Comparison of ENCODE assay signal across 1 cellular context in genomic region chr10:72523932-72524396, GRCh38.
TF ChIP-seq lines count a peak whose summit lies in the region.

No MANE protein-coding gene starts in this region.

TF ChIP-seq in HepG2, 621 proteins besides CTCF, POLR2A, EP300 and RAD21 (continued from another document and continues in another):
- no peak for TF ChIP-seq ZNF142 (CRISPR knock-in tag; IDR thresholded peaks at IDR 0.05)
- TF ChIP-seq ZNF468 (CRISPR knock-in tag; IDR thresholded peaks at IDR 0.05), result no peak
- TF ChIP-seq BRD4 (CRISPR knock-in tag; IDR thresholded peaks at IDR 0.05), result 0 out of 2 replicates have a peak, but pooled peaks have one; percentile 22
- no peak for TF ChIP-seq IKZF1 (IDR thresholded peaks at IDR 0.05)
- TF ChIP-seq USF2 (IDR thresholded peaks at IDR 0.05; ENCODE audit: low read depth, low read length), result no peak
- TF ChIP-seq USF2 (CRISPR knock-in tag; IDR thresholded peaks at IDR 0.05; ENCODE audit: borderline replicate concordance), result no peak
- TF ChIP-seq ZNF160 (CRISPR knock-in tag; IDR thresholded peaks at IDR 0.05), result no peak
- no peak for TF ChIP-seq ZNF775 (CRISPR knock-in tag; IDR thresholded peaks at IDR 0.05; ENCODE audit: borderline replicate concordance)
- no peak for TF ChIP-seq PHB2 (IDR thresholded peaks at IDR 0.05; ENCODE audit: partially characterized antibody)
- TF ChIP-seq KAT7 (CRISPR knock-in tag; IDR thresholded peaks at IDR 0.05; ENCODE audit: borderline replicate concordance), result no peak; the same call in none of the 2 replicates
- peak; percentile 27; the same call in 1 of the 2 replicates for TF ChIP-seq MED13 (CRISPR knock-in tag; IDR thresholded peaks at IDR 0.05)
- peak; percentile 46; the same call in 1 of the 2 replicates for TF ChIP-seq POLR2G (IDR thresholded peaks at IDR 0.05; ENCODE audit: low read depth, low read length)
- no peak for TF ChIP-seq FOSL1 (CRISPR knock-in tag; IDR thresholded peaks at IDR 0.05; ENCODE audit: borderline replicate concordance)
- no peak for TF ChIP-seq NFAT5 (CRISPR knock-in tag; IDR thresholded peaks at IDR 0.05)
- no peak for TF ChIP-seq ZNF280D (CRISPR knock-in tag; IDR thresholded peaks at IDR 0.05)
- TF ChIP-seq YEATS4 (CRISPR knock-in tag; IDR thresholded peaks at IDR 0.05; ENCODE audit: borderline replicate concordance), result no peak
- TF ChIP-seq RFX5 (IDR thresholded peaks at IDR 0.05; ENCODE audit: low read depth, low read length), result no peak
- no peak for TF ChIP-seq LBX2 (CRISPR knock-in tag; IDR thresholded peaks at IDR 0.05; ENCODE audit: borderline replicate concordance)
- TF ChIP-seq ZNF331 (CRISPR knock-in tag; IDR thresholded peaks at IDR 0.05), result no peak
- no peak for TF ChIP-seq ZBTB49 (CRISPR knock-in tag; IDR thresholded peaks at IDR 0.05; ENCODE audit: borderline replicate concordance)
- TF ChIP-seq ZNF678 (CRISPR knock-in tag; IDR thresholded peaks at IDR 0.05), result no peak
- TF ChIP-seq ATF5 (CRISPR knock-in tag; IDR thresholded peaks at IDR 0.05; ENCODE audit: low read depth), result no peak
- no peak for TF ChIP-seq ZNF253 (CRISPR knock-in tag; IDR thresholded peaks at IDR 0.05; ENCODE audit: borderline replicate concordance)
- TF ChIP-seq KDM2A (CRISPR knock-in tag; IDR thresholded peaks at IDR 0.05; ENCODE audit: borderline replicate concordance, low read depth), result no peak
- no peak for TF ChIP-seq HNF1B (CRISPR knock-in tag; IDR thresholded peaks at IDR 0.05)
- no peak for TF ChIP-seq GTF2F1 (IDR thresholded peaks at IDR 0.05; ENCODE audit: low read length)
- TF ChIP-seq REL (CRISPR knock-in tag; conservative IDR thresholded peaks at IDR 0.05), result no peak
- 0 out of 2 replicates have a peak, but pooled peaks have one; percentile 31 for TF ChIP-seq ZNF264 (CRISPR knock-in tag; IDR thresholded peaks at IDR 0.05)
- TF ChIP-seq ZNF510 (CRISPR knock-in tag; IDR thresholded peaks at IDR 0.05; ENCODE audit: low read depth), result no peak
- TF ChIP-seq E2F5 (CRISPR knock-in tag; conservative IDR thresholded peaks at IDR 0.05), result no peak
- no peak for TF ChIP-seq ZBTB7A (CRISPR knock-in tag; IDR thresholded peaks at IDR 0.05)
